Comparison of ENCODE assay signal across 8 cellular contexts in genomic region chr18:76495435-76496199, GRCh38. TPM values are rescaled to one million over a fixed set of nuclear protein-coding genes. Genes with fewer than 3 reads are reported as not detected.
A peak's percentile ranks its signal among the peaks of the same experiment; 100 is the strongest.
DNase-seq lines count a peak whose midpoint lies in the region; ATAC-seq and TF ChIP-seq lines count a peak whose summit lies in the region.

No MANE protein-coding gene starts in this region.

- H3K36me3 ChIP-seq in Karpas-422 (ENCODE audit: insufficient read depth, low read length) (no peaks in the 10 kb centered on the region), neural cell (ENCODE audit: insufficient read depth, low read length) (no peaks in the 10 kb centered on the region)

- H4K20me1 ChIP-seq in Karpas-422 (ENCODE audit: insufficient read depth, low read depth, low read length) (peaks cover 3% of the 10 kb centered on the region; the same call in 1 of the 2 replicates), neural cell (ENCODE audit: insufficient read depth) (no peaks in the 10 kb centered on the region)

- peaks cover 55% of the 10 kb centered on the region for H3K27me3 Mint-ChIP-seq in activated CD4-positive, alpha-beta T cell treated with anti-CD3 and anti-CD28 coated beads, Interleukin-2, amount 10 ng/mL, durations not matched to agents 7 days and 5 days

- H3K4me1 ChIP-seq in Karpas-422 (ENCODE audit: low read length): peaks cover 59% of the 10 kb centered on the region

- H2AFZ ChIP-seq in Karpas-422 (ENCODE audit: low read length) (peak overlapping the region; percentile 27; the same call in 1 of the 2 replicates), neural cell (ENCODE audit: low read depth, low read length) (peak overlapping the region; percentile 85)

- H3K9me2 ChIP-seq in Karpas-422 (replicated peaks; ENCODE audit: insufficient read depth, low read length): no peaks in the 10 kb centered on the region
- no peaks in the 10 kb centered on the region for H3K9me2 ChIP-seq in neural cell (ENCODE audit: insufficient read depth, low read length)

- H3K4me3 ChIP-seq in Karpas-422 (ENCODE audit: low read length): peak overlapping the region; percentile 88
- peak overlapping the region; percentile 93 for H3K4me3 ChIP-seq in neural cell (ENCODE audit: low read length)

- no peak for TF ChIP-seq EP300 in neural cell (conservative IDR thresholded peaks at IDR 0.05; ENCODE audit: poor library complexity, severe bottlenecking)

- no peak for DNase-seq in activated CD4-positive, CD25-positive, alpha-beta regulatory T cell treated with anti-CD3 and anti-CD28 coated beads, Interleukin-2, amount 50 U/mL, for 72 hours
- DNase-seq in Karpas-422 (peak; percentile 86), fibroblast of peridontal ligament (ENCODE audit: extremely low read depth) (peak; percentile 31), NCI-H2081 treated with DMSO at 0.1 percent for 48 hours (lab: John Stamatoyannopoulos, UW) (no peak)
- DNase-seq in activated CD4-positive, alpha-beta T cell treated with anti-CD3 and anti-CD28 coated beads, Interleukin-2, amount 10 ng/mL, durations not matched to agents 7 days and 5 days: peak; percentile 17

- peak; percentile 30 for TF ChIP-seq RAD21 in neural cell (conservative IDR thresholded peaks at IDR 0.05)

- H3K27ac Mint-ChIP-seq in activated CD4-positive, alpha-beta T cell treated with anti-CD3 and anti-CD28 coated beads, Interleukin-2, amount 10 ng/mL, durations not matched to agents 7 days and 5 days: peak overlapping the region; percentile 69

- peak overlapping the region; percentile 75 for H3K4me3 Mint-ChIP-seq in activated CD4-positive, alpha-beta T cell treated with anti-CD3 and anti-CD28 coated beads, Interleukin-2, amount 10 ng/mL, durations not matched to agents 7 days and 5 days

- ATAC-seq in activated CD4-positive, CD25-positive, alpha-beta regulatory T cell treated with anti-CD3 and anti-CD28 coated beads, Interleukin-2, amount 50 U/mL, for 24 hours: peak; percentile 18 to 30
- no peak for ATAC-seq in HG02870 (IDR thresholded peaks at IDR 0.05; ENCODE audit: unreplicated experiment)

- H3K9me3 Mint-ChIP-seq in activated CD4-positive, alpha-beta T cell treated with anti-CD3 and anti-CD28 coated beads, Interleukin-2, amount 10 ng/mL, durations not matched to agents 7 days and 5 days: no peaks in the 10 kb centered on the region

- POLR2A ChIA-PET in activated CD4-positive, alpha-beta T cell treated with anti-CD3 and anti-CD28 coated beads, Interleukin-2, amount 10 ng/mL, durations not matched to agents 7 days and 5 days (lab: Charles Lee): no interaction called here

- H3K27ac ChIP-seq in Karpas-422 (ENCODE audit: low read length): peak overlapping the region; percentile 96
- H3K27ac ChIP-seq in neural cell (ENCODE audit: low read length): peak overlapping the region; percentile 49

- H3K4me2 ChIP-seq in Karpas-422 (ENCODE audit: low read depth, low read length, poor library complexity, severe bottlenecking) (peak overlapping the region; percentile 96), neural cell (ENCODE audit: low read length) (peak overlapping the region; percentile 82)

- H3K27me3 ChIP-seq in Karpas-422 (ENCODE audit: low read length) (no peaks in the 10 kb centered on the region), neural cell (ENCODE audit: insufficient read depth, low read depth, low read length) (no peaks in the 10 kb centered on the region)

- CTCF ChIA-PET in activated CD4-positive, alpha-beta T cell treated with anti-CD3 and anti-CD28 coated beads, Interleukin-2, amount 10 ng/mL, durations not matched to agents 7 days and 5 days (lab: Charles Lee): no interaction called here

- peak overlapping the region; percentile 87 for H3K9ac ChIP-seq in Karpas-422 (ENCODE audit: low read length)
- peak overlapping the region; percentile 69 for H3K9ac ChIP-seq in neural cell (ENCODE audit: low read length)

- no peaks in the 10 kb centered on the region for H3K9me3 ChIP-seq in Karpas-422 (ENCODE audit: low read length)
- no peaks in the 10 kb centered on the region for H3K9me3 ChIP-seq in neural cell (ENCODE audit: low read length)

- no peaks in the 10 kb centered on the region for H3K36me3 Mint-ChIP-seq in activated CD4-positive, alpha-beta T cell treated with anti-CD3 and anti-CD28 coated beads, Interleukin-2, amount 10 ng/mL, durations not matched to agents 7 days and 5 days (ENCODE audit: low read depth)

- H3K79me2 ChIP-seq in Karpas-422 (ENCODE audit: low read length): peaks cover 20% of the 10 kb centered on the region
- peaks cover 7% of the 10 kb centered on the region for H3K79me2 ChIP-seq in neural cell (replicated peaks; ENCODE audit: insufficient read depth, low read length)

- peak; percentile 45 for TF ChIP-seq CTCF in neural cell (IDR thresholded peaks at IDR 0.05; ENCODE audit: poor library complexity, severe bottlenecking)

- H3K4me1 Mint-ChIP-seq in activated CD4-positive, alpha-beta T cell treated with anti-CD3 and anti-CD28 coated beads, Interleukin-2, amount 10 ng/mL, durations not matched to agents 7 days and 5 days: peaks cover 29% of the 10 kb centered on the region

- peaks cover 4% of the 10 kb centered on the region for H3F3A ChIP-seq in neural cell (ENCODE audit: insufficient read depth, low read length, poor library complexity, severe bottlenecking)

TF ChIP-seq in neural cell, 6 proteins besides CTCF, POLR2A, EP300 and RAD21:
- TF ChIP-seq POLR2AphosphoS5 (IDR thresholded peaks at IDR 0.05) (peak; percentile 61), MXI1 (conservative IDR thresholded peaks at IDR 0.05; ENCODE audit: poor library complexity, severe bottlenecking) (peak; percentile 71), SMC3 (conservative IDR thresholded peaks at IDR 0.05; ENCODE audit: poor library complexity) (peak; percentile 34), TAF1 (IDR thresholded peaks at IDR 0.05; ENCODE audit: low read depth) (peak; percentile 74), EZH2 (IDR thresholded peaks at IDR 0.05; ENCODE audit: borderline replicate concordance, insufficient read depth, low read length, poor library complexity, severe bottlenecking) (no peak)
- TF ChIP-seq, protein P1, sequence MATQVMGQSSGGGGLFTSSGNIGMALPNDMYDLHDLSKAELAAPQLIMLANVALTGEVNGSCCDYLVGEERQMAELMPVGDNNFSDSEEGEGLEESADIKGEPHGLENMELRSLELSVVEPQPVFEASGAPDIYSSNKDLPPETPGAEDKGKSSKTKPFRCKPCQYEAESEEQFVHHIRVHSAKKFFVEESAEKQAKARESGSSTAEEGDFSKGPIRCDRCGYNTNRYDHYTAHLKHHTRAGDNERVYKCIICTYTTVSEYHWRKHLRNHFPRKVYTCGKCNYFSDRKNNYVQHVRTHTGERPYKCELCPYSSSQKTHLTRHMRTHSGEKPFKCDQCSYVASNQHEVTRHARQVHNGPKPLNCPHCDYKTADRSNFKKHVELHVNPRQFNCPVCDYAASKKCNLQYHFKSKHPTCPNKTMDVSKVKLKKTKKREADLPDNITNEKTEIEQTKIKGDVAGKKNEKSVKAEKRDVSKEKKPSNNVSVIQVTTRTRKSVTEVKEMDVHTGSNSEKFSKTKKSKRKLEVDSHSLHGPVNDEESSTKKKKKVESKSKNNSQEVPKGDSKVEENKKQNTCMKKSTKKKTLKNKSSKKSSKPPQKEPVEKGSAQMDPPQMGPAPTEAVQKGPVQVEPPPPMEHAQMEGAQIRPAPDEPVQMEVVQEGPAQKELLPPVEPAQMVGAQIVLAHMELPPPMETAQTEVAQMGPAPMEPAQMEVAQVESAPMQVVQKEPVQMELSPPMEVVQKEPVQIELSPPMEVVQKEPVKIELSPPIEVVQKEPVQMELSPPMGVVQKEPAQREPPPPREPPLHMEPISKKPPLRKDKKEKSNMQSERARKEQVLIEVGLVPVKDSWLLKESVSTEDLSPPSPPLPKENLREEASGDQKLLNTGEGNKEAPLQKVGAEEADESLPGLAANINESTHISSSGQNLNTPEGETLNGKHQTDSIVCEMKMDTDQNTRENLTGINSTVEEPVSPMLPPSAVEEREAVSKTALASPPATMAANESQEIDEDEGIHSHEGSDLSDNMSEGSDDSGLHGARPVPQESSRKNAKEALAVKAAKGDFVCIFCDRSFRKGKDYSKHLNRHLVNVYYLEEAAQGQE (IDR thresholded peaks at IDR 0.05; ENCODE audit: borderline replicate concordance): peak; percentile 64

RNA-seq across cellular contexts. Expression of gene ZNF516, which starts 0.6 kb away (rescaled TPM):
- total RNA-seq in Karpas-422 (2014; rRNA removed; shearing (Covaris generic); ENCODE audit: low replicate concordance): 41.0 and 53.3 TPM in 2 replicates
- total RNA-seq in activated CD4-positive, alpha-beta T cell treated with anti-CD3 and anti-CD28 coated beads, Interleukin-2, amount 10 ng/mL, durations not matched to agents 7 days and 5 days: 1 to 10 TPM; 3.9 to 4.1 TPM
- 8.3 and 11.5 TPM in 2 replicates for polyA plus RNA-seq in neural cell
- polyA minus RNA-seq in neural cell: 33.2 and 39.4 TPM in 2 replicates

Comparison
In these comparisons a context has a peak if more than half of its experiments do, and no peak if none do; other contexts are left out.
1. DNase-seq: peak in Karpas-422 (single experiment), activated CD4-positive, alpha-beta T cell treated with anti-CD3 and anti-CD28 coated beads, Interleukin-2, amount 10 ng/mL, durations not matched to agents 7 days and 5 days (single experiment) and fibroblast of peridontal ligament (single experiment); none in activated CD4-positive, CD25-positive, alpha-beta regulatory T cell treated with anti-CD3 and anti-CD28 coated beads, Interleukin-2, amount 50 U/mL, for 72 hours (single experiment) and NCI-H2081 treated with DMSO at 0.1 percent for 48 hours (single experiment).